8 cellular contexts compared by ENCODE assay signal in genomic region chr19:38658462-38659306, GRCh38. TPM values are rescaled to one million over a fixed set of nuclear protein-coding genes. Genes with fewer than 3 reads are reported as not detected.
DNase-seq lines count a peak whose midpoint lies in the region; FAIRE-seq lines count a peak whose summit lies in the region.

No MANE protein-coding gene starts in this region.

- DNase-seq in NCI-H460 (ENCODE audit: extremely low read depth, low read depth) (peak; percentile 84), middle frontal gyrus (ENCODE audit: extremely low spot score, low spot score) (peak; percentile 8), NOMO-1 treated with DMSO at 0.1 percent for 48 hours (lab: John Stamatoyannopoulos, UW; ENCODE audit: unreplicated experiment) (no peak), NCI-H524 treated with DMSO at 0.1 percent for 48 hours (lab: John Stamatoyannopoulos, UW) (no peak), NOMO-1 (lab: John Stamatoyannopoulos, UW; ENCODE audit: unreplicated experiment in 2 of 2) (no peak)
- DNase-seq in central memory CD4-positive, alpha-beta T cell: no peak

- peak overlapping the region; percentile 86 for H3K27ac ChIP-seq in duodenal mucosa (ENCODE audit: low read depth, low read length)

- peak; percentile 83 for FAIRE-seq in G401.6 (lab: Jason Lieb, UNC)

- H3K4me1 ChIP-seq in duodenal mucosa (ENCODE audit: control insufficient read depth in 1 of 2, insufficient read depth in 2 of 2, low read length in 2 of 2): peaks cover 88 to 93% of the 10 kb centered on the region in 2 donors

- no peak overlapping the region for H3K4me3 ChIP-seq in duodenal mucosa (ENCODE audit: low read depth in 1 of 2, low read length in 2 of 2)

- no peaks in the 10 kb centered on the region for H3K9me3 ChIP-seq in duodenal mucosa (ENCODE audit: control insufficient read depth in 1 of 2, low read length in 2 of 2)

- H3K36me3 ChIP-seq in duodenal mucosa (ENCODE audit: control insufficient read depth in 1 of 2, insufficient read depth in 2 of 2, low read length in 2 of 2): peaks cover 7 to 28% of the 10 kb centered on the region in 2 donors

- peak overlapping the region; percentile 45 to 58 for H3K9ac ChIP-seq in duodenal mucosa (ENCODE audit: low read depth in 1 of 2, low read length in 2 of 2)

- H3K27me3 ChIP-seq in duodenal mucosa (ENCODE audit: control insufficient read depth in 1 of 2, insufficient read depth in 2 of 2, low read length in 2 of 2): no peaks in the 10 kb centered on the region

RNA-seq across cellular contexts. Expression of gene ACTN4, which starts 11.2 kb away (rescaled TPM):
- 145 and 155 TPM in 2 replicates for total RNA-seq in NCI-H460 (2014; rRNA removed; shearing (Covaris generic))
- 515 and 673 TPM in 2 replicates for polyA plus RNA-seq in NCI-H460 (2014; cell fraction: nucleus; rRNA removed)

RNA-seq across cellular contexts. Expression of gene EIF3K, which starts 39.7 kb away (rescaled TPM):
- 194 and 195 TPM in 2 replicates for total RNA-seq in NCI-H460 (2014; rRNA removed; shearing (Covaris generic))
- 162 and 177 TPM in 2 replicates for polyA plus RNA-seq in NCI-H460 (2014; cell fraction: nucleus; rRNA removed)

RNA-seq across cellular contexts. Expression of gene MAP4K1, which starts 40.9 kb away (rescaled TPM):
- 0.10 TPM in 1 of 2 replicates, not detected in the other for total RNA-seq in NCI-H460 (2014; rRNA removed; shearing (Covaris generic))
- polyA plus RNA-seq in NCI-H460 (2014; cell fraction: nucleus; rRNA removed): 0.16 and 1.2 TPM in 2 replicates

Comparison
In these comparisons a context has a peak if more than half of its experiments do, and no peak if none do; other contexts are left out.
1. DNase-seq: peak in NCI-H460 (single experiment) and middle frontal gyrus (single experiment); none in NOMO-1 treated with DMSO at 0.1 percent for 48 hours (single experiment), NCI-H524 treated with DMSO at 0.1 percent for 48 hours (single experiment), central memory CD4-positive, alpha-beta T cell (single experiment) and NOMO-1 (0 of 2).